17 cellular contexts compared by ENCODE assay signal in the genomic region with DNA sequence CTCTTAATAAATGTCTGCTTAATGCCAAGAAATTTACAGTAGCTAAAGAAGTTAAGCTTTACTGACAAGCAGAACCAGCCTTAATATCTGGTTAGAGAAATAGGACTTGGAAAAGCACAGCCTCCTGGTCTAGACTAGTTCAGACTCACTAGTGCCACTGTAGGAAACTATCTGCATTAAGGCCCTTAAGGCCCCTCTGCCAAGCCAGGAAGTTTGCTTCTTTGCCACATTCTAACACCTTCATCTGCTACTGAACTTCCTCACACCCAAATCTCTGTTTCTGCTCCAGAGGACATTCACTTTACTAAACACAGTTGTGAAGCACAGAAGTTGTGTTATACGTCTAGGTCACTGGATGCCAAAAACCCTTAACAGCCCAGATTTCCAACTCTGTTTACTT.
"Had no signal": no experiment of that assay in that cellular context is flagged by ENCODE, and none has a peak within 500 bp of the region (broad histone marks: within the 10 kb centered on the region; RNA-seq: fewer than 3 reads in every experiment).

No MANE protein-coding gene starts in this region.

- ATAC-seq: foreskin keratinocyte, left cardiac atrium, lower lobe of right lung, sciatic nerve had no signal

- H3K4me1 ChIP-seq: esophagus squamous epithelium, foreskin keratinocyte, left ventricle myocardium inferior, lower lobe of right lung had no signal

- H3K27me3 Mint-ChIP-seq: memory B cell; naive B cell; stimulated activated naive B cell treated with anti-CD40 and anti-IgM and Interleukin-4, amounts not matched to agents 10 μg/mL and 1 μg/mL and 100 μg/mL, for 72 hours had no signal

- H3K27ac ChIP-seq: coronary artery, esophagus squamous epithelium, foreskin keratinocyte, left ventricle myocardium inferior, lower lobe of right lung, neutrophil had no signal

- H3K9me3 ChIP-seq: neutrophil had no signal

- H3K27me3 ChIP-seq: esophagus squamous epithelium, foreskin keratinocyte, neutrophil had no signal

- DNase-seq: effector CD8-positive, alpha-beta T cell; esophagus squamous epithelium; foreskin keratinocyte; kidney; left cardiac atrium; left ventricle myocardium inferior; lower lobe of right lung; naive B cell; posterior cingulate gyrus; stimulated activated CD4-positive, alpha-beta T cell treated with anti-CD3 and anti-CD28 coated beads, Interleukin-2, amount 100 ng/mL, for 24 hours; stimulated activated CD4-positive, alpha-beta T cell treated with anti-CD3 and anti-CD28 coated beads, Interleukin-4, amount 100 ng/mL, for 4 hours; stimulated activated naive B cell treated with anti-CD40 and anti-IgM and Interleukin-4, amounts not matched to agents 10 μg/mL and 1 μg/mL and 100 μg/mL, for 72 hours; trophoblast cell had no signal

- H3K36me3 ChIP-seq: esophagus squamous epithelium, lower lobe of right lung, neutrophil had no signal

- H3K4me3 Mint-ChIP-seq: memory B cell; stimulated activated naive B cell treated with anti-CD40 and anti-IgM and Interleukin-4, amounts not matched to agents 10 μg/mL and 1 μg/mL and 100 μg/mL, for 72 hours had no signal

- H3K4me3 ChIP-seq: coronary artery, esophagus squamous epithelium, left ventricle myocardium inferior, lower lobe of right lung had no signal

- H3K4me1 Mint-ChIP-seq: memory B cell; stimulated activated naive B cell treated with anti-CD40 and anti-IgM and Interleukin-4, amounts not matched to agents 10 μg/mL and 1 μg/mL and 100 μg/mL, for 72 hours had no signal

- H3K27ac Mint-ChIP-seq: memory B cell; stimulated activated naive B cell treated with anti-CD40 and anti-IgM and Interleukin-4, amounts not matched to agents 10 μg/mL and 1 μg/mL and 100 μg/mL, for 72 hours had no signal
